12 cellular contexts compared by ENCODE assay signal in genomic region chr4:7857238-7857701, GRCh38.
DNase-seq lines count a peak whose midpoint lies in the region; ATAC-seq and TF ChIP-seq lines count a peak whose summit lies in the region.
"Had no signal": no experiment of that assay in that cellular context is flagged by ENCODE, and none has a peak within 500 bp of the region (broad histone marks: within the 10 kb centered on the region; RNA-seq: fewer than 3 reads in every experiment).

No MANE protein-coding gene starts in this region.

- H3K4me2 ChIP-seq in GM23248 (ENCODE audit: unreplicated experiment), result peak overlapping the region; percentile 78
- H3K4me2 ChIP-seq: neural progenitor cell had no signal

- TF ChIP-seq CTCF in astrocyte of the spinal cord (IDR thresholded peaks at IDR 0.05; ENCODE audit: low read depth, low read length), result no peak

- WGBS in GM23248 (ENCODE audit: low coverage in 1 of 2, low lambda C conversion rate in 2 of 2, missing lambda C conversion rate in 2 of 2), 2 experiments, result 1 to 4% methylated on average over 8 of the region's 8 CpGs

- peak overlapping the region; percentile 43 for H3K4me3 ChIP-seq in GM23248
- no peak overlapping the region for H3K4me3 ChIP-seq in astrocyte of the spinal cord (ENCODE audit: low read depth, low read length)
- H3K4me3 ChIP-seq: neural progenitor cell had no signal

- ATAC-seq in HG02840 (IDR thresholded peaks at IDR 0.05; ENCODE audit: low FRiP score, unreplicated experiment), result no peak

- peak; percentile 47 for DNase-seq in A172 (ENCODE audit: low spot score)
- peak; percentile 91 for DNase-seq in GM23248
- peak; percentile 89 for DNase-seq in astrocyte of the spinal cord (ENCODE audit: low read depth, low spot score)
- DNase-seq in iris pigment epithelial cell (ENCODE audit: low read depth), result peak; percentile 89
- DNase-seq in SK-N-DZ (ENCODE audit: low spot score), result no peak
- DNase-seq in NCI-H2196 treated with DMSO at 0.1 percent for 48 hours (lab: John Stamatoyannopoulos, UW; ENCODE audit: unreplicated experiment), result no peak
- DNase-seq in ecto neural progenitor cell (ENCODE audit: low spot score), result no peak
- DNase-seq: DMS53; effector memory CD4-positive, alpha-beta T cell; NCI-H69 had no signal

- no peak overlapping the region for H2AFZ ChIP-seq in GM23248
- H2AFZ ChIP-seq: neural progenitor cell had no signal

- in situ Hi-C loops in GM23248 (cut with MboI) (no loop called here), astrocyte of the spinal cord (cut with HindIII; ENCODE audit: low sequenced_read_pairs) (no loop called here)

- H3F3A ChIP-seq in GM23248 (ENCODE audit: insufficient read depth), result peaks cover 84% of the 10 kb centered on the region

- peaks cover 65% of the 10 kb centered on the region for H3K4me1 ChIP-seq in GM23248 (ENCODE audit: insufficient read depth)

- no peaks in the 10 kb centered on the region for H3K9me2 ChIP-seq in GM23248 (ENCODE audit: insufficient read depth)

- H4K20me1 ChIP-seq in GM23248 (ENCODE audit: insufficient read depth), result no peaks in the 10 kb centered on the region

- peak overlapping the region; percentile 56 for H3K9ac ChIP-seq in GM23248
- H3K9ac ChIP-seq: neural progenitor cell had no signal

- H3K27ac ChIP-seq in GM23248, result peak overlapping the region; percentile 82
- H3K27ac ChIP-seq: neural progenitor cell had no signal

- peaks cover 86% of the 10 kb centered on the region for H3K79me2 ChIP-seq in GM23248 (ENCODE audit: insufficient read depth)

- H3K27me3 ChIP-seq in GM23248 (replicated peaks; ENCODE audit: insufficient read depth), result no peaks in the 10 kb centered on the region
- H3K27me3 ChIP-seq: neural progenitor cell had no signal

- H3K36me3 ChIP-seq in GM23248 (ENCODE audit: low read depth), result peaks cover 48% of the 10 kb centered on the region
- H3K36me3 ChIP-seq: neural progenitor cell had no signal

- no peaks in the 10 kb centered on the region for H3K9me3 ChIP-seq in GM23248 (ENCODE audit: low read depth)

Comparison
In these comparisons a context has a peak if more than half of its experiments do, and no peak if none do; other contexts are left out.
1. DNase-seq: peak in A172 (single experiment), GM23248 (single experiment), astrocyte of the spinal cord (single experiment) and iris pigment epithelial cell (single experiment); none in SK-N-DZ (single experiment), NCI-H2196 treated with DMSO at 0.1 percent for 48 hours (single experiment) and ecto neural progenitor cell (single experiment).